In the genomic region with DNA sequence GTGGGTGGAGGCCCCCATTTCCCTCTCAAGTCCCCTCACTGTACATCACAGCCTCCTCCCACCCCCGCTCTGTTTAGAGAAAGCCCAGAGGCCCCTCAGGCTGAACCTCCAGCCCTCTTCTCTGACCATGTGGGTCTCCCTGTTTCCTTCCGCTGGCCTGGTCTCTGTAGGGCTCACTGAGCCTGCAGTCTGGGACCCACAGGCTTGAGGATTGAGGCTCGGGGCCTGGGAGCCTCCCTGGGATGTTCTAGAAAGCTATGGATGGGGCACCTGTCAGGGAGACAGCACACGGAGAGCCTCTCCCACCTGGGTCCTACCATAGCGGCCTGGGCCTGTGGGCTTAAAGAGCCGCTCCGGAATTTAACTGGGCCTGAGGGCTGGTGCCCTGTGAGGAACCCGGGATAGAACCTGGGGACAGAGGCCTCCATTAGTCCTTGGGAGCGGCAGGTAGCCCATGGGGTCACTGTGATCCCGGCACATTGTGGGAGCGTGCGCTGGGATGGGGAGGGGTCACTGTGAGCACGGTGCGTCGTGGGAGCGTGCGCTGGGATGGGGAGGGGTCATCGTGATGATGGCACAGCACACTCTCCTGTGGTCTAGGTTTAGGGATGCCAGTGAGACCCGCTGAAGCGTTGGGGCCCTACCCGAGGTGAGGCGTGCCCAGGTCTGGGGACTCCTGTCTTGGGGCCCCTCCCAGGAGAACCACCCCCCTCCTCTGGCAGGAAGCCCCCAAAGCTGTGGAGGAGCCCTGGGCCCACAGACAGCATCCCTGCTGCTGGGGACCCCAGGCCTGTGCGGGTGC, we compare ENCODE assay signal across 23 cellular contexts.
"Had no signal": no experiment of that assay in that cellular context is flagged by ENCODE, and none has a peak within 500 bp of the region (broad histone marks: within the 10 kb centered on the region; RNA-seq: fewer than 3 reads in every experiment).

No MANE protein-coding gene starts in this region.

- H3K27ac ChIP-seq: heart right ventricle, left ventricle myocardium inferior, parathyroid adenoma, upper lobe of right lung had no signal

- H3K4me2 ChIP-seq: smooth muscle cell had no signal

- H3K4me3 ChIP-seq: heart right ventricle, left ventricle myocardium inferior, smooth muscle cell, upper lobe of right lung had no signal

- H3K36me3 ChIP-seq: heart right ventricle, left ventricle myocardium inferior, upper lobe of right lung had no signal

- H3K27me3 Mint-ChIP-seq: activated CD4-positive, alpha-beta memory T cell treated with anti-CD3 and anti-CD28 coated beads, Interleukin-2, amount 10 ng/mL, durations not matched to agents 7 days and 5 days had no signal

- H3K9me3 Mint-ChIP-seq: activated naive CD4-positive, alpha-beta T cell treated with anti-CD3 and anti-CD28 coated beads, Interleukin-2, amount 50 U/mL, for 72 hours; natural killer cell had no signal

- ATAC-seq: activated naive CD4-positive, alpha-beta T cell treated with anti-CD3 and anti-CD28 coated beads, Interleukin-2, amount 50 U/mL, for 72 hours; heart right ventricle; natural killer cell; sciatic nerve; upper lobe of right lung; WTC11 had no signal

- H3K4me3 Mint-ChIP-seq: activated CD4-positive, alpha-beta memory T cell treated with anti-CD3 and anti-CD28 coated beads, Interleukin-2, amount 10 ng/mL, durations not matched to agents 7 days and 5 days; WTC11 had no signal

- H2AFZ ChIP-seq: parathyroid adenoma had no signal

- H3K27ac Mint-ChIP-seq: activated CD4-positive, alpha-beta memory T cell treated with anti-CD3 and anti-CD28 coated beads, Interleukin-2, amount 10 ng/mL, durations not matched to agents 7 days and 5 days; WTC11 had no signal

- H3K36me3 Mint-ChIP-seq: brain, natural killer cell had no signal

- H3K9me3 ChIP-seq: heart right ventricle, left ventricle myocardium inferior, upper lobe of right lung had no signal

- DNase-seq: activated CD4-positive, alpha-beta memory T cell treated with anti-CD3 and anti-CD28 coated beads, Interleukin-2, amount 10 ng/mL, durations not matched to agents 7 days and 5 days; caudate nucleus; dermis blood vessel endothelial cell; effector CD8-positive, alpha-beta T cell; erythroblast; foreskin fibroblast; heart right ventricle; left ventricle myocardium inferior; mammary epithelial cell; midbrain; natural killer cell; stimulated activated CD4-positive, alpha-beta T cell treated with anti-CD3 and anti-CD28 coated beads, Interleukin-2, amount 100 ng/mL, for 48 hours; stimulated activated CD8-positive, alpha-beta memory T cell treated with anti-CD3 and anti-CD28 coated beads, Interleukin-4, amount 100 ng/mL, for 48 hours; stimulated activated naive CD4-positive, alpha-beta T cell treated with Interleukin-2 at 50 U/mL for 16 hours; T-helper 1 cell; T-helper 9 cell had no signal
